Comparison of ENCODE assay signal across 21 cellular contexts in the genomic region with DNA sequence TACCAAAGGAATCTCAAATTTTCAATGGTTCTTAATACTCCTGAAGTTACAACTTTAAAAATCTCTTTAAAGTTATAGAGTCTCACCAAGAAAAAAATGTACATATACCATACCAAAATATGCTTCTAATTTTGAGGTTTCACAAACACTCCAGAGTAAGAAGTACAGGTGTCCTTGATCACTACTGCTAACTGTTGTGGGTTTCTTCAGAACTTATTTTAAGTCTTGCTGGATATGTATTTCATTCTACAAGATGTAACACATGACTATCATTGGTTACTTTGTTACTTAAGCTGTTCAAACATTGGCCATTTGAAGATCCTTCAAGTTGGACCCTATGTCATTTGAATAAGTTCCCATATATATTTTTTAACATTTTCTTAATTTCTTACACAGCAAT.
"Had no signal": no experiment of that assay in that cellular context is flagged by ENCODE, and none has a peak within 500 bp of the region (broad histone marks: within the 10 kb centered on the region; RNA-seq: fewer than 3 reads in every experiment).

No MANE protein-coding gene starts in this region.

- H3K9me3 ChIP-seq: MG63, SK-N-SH had no signal

- FAIRE-seq: RCC 7860 had no signal

- H3K4me3 ChIP-seq: MG63 had no signal

- H3K9ac ChIP-seq: SK-N-SH had no signal

- H3K27me3 ChIP-seq: MG63 had no signal

- DNase-seq: Karpas-422, KG1, MG63, NCI-H1092, NCI-H1105 treated with DMSO at 0.1 percent for 48 hours, NCI-H1417 treated with DMSO at 0.1 percent for 48 hours, NCI-H146, NCI-H1694 treated with DMSO at 0.1 percent for 48 hours, NCI-H1930, NCI-H2081, NCI-H2107, NCI-H2227 treated with DMSO at 0.1 percent for 48 hours, NCI-H524, NCI-H526 treated with DMSO at 0.1 percent for 48 hours, NCI-H748 treated with DMSO at 0.1 percent for 48 hours, Right ventricle myocardium superior, RPMI8226, SIG-M5, SK-N-SH, SW 1271 had no signal

- H3K4me2 ChIP-seq: SK-N-SH had no signal

- H3K9me2 ChIP-seq: SK-N-SH had no signal

- H3K36me3 ChIP-seq: MG63 had no signal
